1 cellular context compared by ENCODE assay signal in genomic region chr1:113128116-113128515, GRCh38.
TF ChIP-seq lines count a peak whose summit lies in the region.

No MANE protein-coding gene starts in this region.

TF ChIP-seq in WTC11, 78 proteins besides CTCF, POLR2A, EP300 and RAD21 (continued from another document):
- no peak for TF ChIP-seq PRDM15 (CRISPR knock-in tag; IDR thresholded peaks at IDR 0.05)
- no peak for TF ChIP-seq PRRX2 (CRISPR knock-in tag; IDR thresholded peaks at IDR 0.05)
